31 cellular contexts compared by ENCODE assay signal in the genomic region with DNA sequence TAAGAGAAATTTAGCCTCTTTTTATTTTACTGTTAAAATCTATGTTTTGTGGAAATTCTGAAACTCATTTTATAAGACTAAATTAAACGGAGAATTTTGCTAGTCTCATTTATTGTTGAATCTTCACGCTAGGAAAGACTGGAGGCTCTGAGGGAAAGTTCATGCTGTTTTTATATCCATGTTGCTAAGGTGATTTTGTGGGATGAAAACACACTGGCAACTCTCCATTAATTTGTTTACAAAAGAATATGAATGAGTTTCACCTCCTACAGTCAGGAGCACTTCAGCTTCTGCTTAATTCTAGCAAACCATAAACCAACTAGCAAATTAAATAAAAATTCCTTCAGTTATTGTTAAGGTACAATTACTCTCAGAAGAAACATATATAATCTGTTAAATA.
DNase-seq lines count a peak whose midpoint lies in the region; ATAC-seq, FAIRE-seq and TF ChIP-seq lines count a peak whose summit lies in the region.
"Had no signal": no experiment of that assay in that cellular context is flagged by ENCODE, and none has a peak within 500 bp of the region (broad histone marks: within the 10 kb centered on the region; RNA-seq: fewer than 3 reads in every experiment).

No MANE protein-coding gene starts in this region.

- H3K14ac ChIP-seq in neuronal stem cell (ENCODE audit: low read length): no peak overlapping the region

- no peak overlapping the region for H2AK5ac ChIP-seq in neuronal stem cell (ENCODE audit: low read depth, low read length)

- H4K91ac ChIP-seq in neuronal stem cell (ENCODE audit: low read depth, low read length, poor library complexity): no peak overlapping the region

- ATAC-seq in HG03520 (IDR thresholded peaks at IDR 0.05; ENCODE audit: unreplicated experiment): no peak
- ATAC-seq: activated CD8-positive, alpha-beta T cell treated with anti-CD3 and anti-CD28 coated beads for 36 hours; gastrocnemius medialis; HepG2; natural killer cell treated with Interleukin-12 subunit alpha and Interleukin-12 subunit beta and Interleukin-15 and Interleukin-18, amount 100 ng/mL, for 72 hours; stimulated activated memory B cell treated with anti-CD40 and anti-IgM and Interleukin-4, amounts not matched to agents 10 μg/mL and 1 μg/mL and 100 μg/mL, for 72 hours had no signal

- H2BK5ac ChIP-seq in neuronal stem cell (ENCODE audit: low read length): no peak overlapping the region

- H3K36me3 Mint-ChIP-seq in mesothelial cell of epicardium: no peaks in the 10 kb centered on the region
- no peaks in the 10 kb centered on the region for H3K36me3 Mint-ChIP-seq in Calu3 (ENCODE audit: insufficient read depth, unreplicated experiment)
- H3K36me3 Mint-ChIP-seq: natural killer cell treated with Interleukin-12 subunit alpha and Interleukin-12 subunit beta and Interleukin-15 and Interleukin-18, amount 100 ng/mL, for 72 hours; stimulated activated memory B cell treated with anti-CD40 and anti-IgM and Interleukin-4, amounts not matched to agents 10 μg/mL and 1 μg/mL and 100 μg/mL, for 72 hours; type B pancreatic cell had no signal

- H4K8ac ChIP-seq in neuronal stem cell (ENCODE audit: low read depth, low read length): no peak overlapping the region

- no peak overlapping the region for H3K4ac ChIP-seq in neuronal stem cell (ENCODE audit: low read length)

- intact Hi-C loops in Calu3 (cut with micrococcal nuclease; ENCODE audit: unreplicated experiment): no loop called here

- no peak overlapping the region for H3K23ac ChIP-seq in neuronal stem cell (ENCODE audit: low read depth, low read length, poor library complexity)

- H2AFZ ChIP-seq in neuronal stem cell (ENCODE audit: low read length): no peak overlapping the region
- H2AFZ ChIP-seq: hepatocyte had no signal

- no peak overlapping the region for H3K4me3 ChIP-seq in neuronal stem cell (ENCODE audit: low read length in 2 of 2)
- H3K4me3 ChIP-seq: adrenal gland, breast epithelium, gastrocnemius medialis, hepatocyte, lung, SJCRH30 had no signal

- H3K36me3 ChIP-seq in neuronal stem cell (replicated peaks in 1 of 2; ENCODE audit: control insufficient read depth in 2 of 2, insufficient read depth in 2 of 2, low read length in 2 of 2): no peaks in the 10 kb centered on the region
- H3K36me3 ChIP-seq: adrenal gland, breast epithelium, gastrocnemius medialis, SJCRH30 had no signal

- no peak overlapping the region for H2BK120ac ChIP-seq in neuronal stem cell (ENCODE audit: low read depth, low read length)

- no peak overlapping the region for H3K27ac Mint-ChIP-seq in mesothelial cell of epicardium
- H3K27ac Mint-ChIP-seq in Calu3 (ENCODE audit: unreplicated experiment): no peak overlapping the region
- H3K27ac Mint-ChIP-seq: activated CD8-positive, alpha-beta T cell treated with anti-CD3 and anti-CD28 coated beads for 36 hours; activated naive CD4-positive, alpha-beta T cell treated with anti-CD3 and anti-CD28 coated beads for 36 hours; natural killer cell treated with Interleukin-12 subunit alpha and Interleukin-12 subunit beta and Interleukin-15 and Interleukin-18, amount 100 ng/mL, for 72 hours; stimulated activated memory B cell treated with anti-CD40 and anti-IgM and Interleukin-4, amounts not matched to agents 10 μg/mL and 1 μg/mL and 100 μg/mL, for 72 hours; type B pancreatic cell had no signal

- no peaks in the 10 kb centered on the region for H3K9me3 ChIP-seq in neuronal stem cell (replicated peaks in 1 of 2; ENCODE audit: control insufficient read depth in 2 of 2, insufficient read depth in 1 of 2, low read depth in 1 of 2, low read length in 2 of 2)
- H3K9me3 ChIP-seq: adrenal gland, gastrocnemius medialis, SJCRH30 had no signal

- H3K4me2 ChIP-seq in neuronal stem cell (ENCODE audit: insufficient read depth, low read length, poor library complexity, severe bottlenecking): no peak overlapping the region
- H3K4me2 ChIP-seq: hepatocyte had no signal

- H3K4me1 ChIP-seq in neuronal stem cell (ENCODE audit: control insufficient read depth in 2 of 2, insufficient read depth in 1 of 2, low read depth in 1 of 2, low read length in 2 of 2): no peaks in the 10 kb centered on the region
- H3K4me1 ChIP-seq: adrenal gland, breast epithelium, gastrocnemius medialis, SJCRH30 had no signal

- H3K18ac ChIP-seq in neuronal stem cell (ENCODE audit: low read length): no peak overlapping the region

- H3K4me3 Mint-ChIP-seq in mesothelial cell of epicardium (no peak overlapping the region), Calu3 (ENCODE audit: low read depth, unreplicated experiment) (no peak overlapping the region)
- H3K4me3 Mint-ChIP-seq: activated CD8-positive, alpha-beta T cell treated with anti-CD3 and anti-CD28 coated beads for 36 hours; activated naive CD4-positive, alpha-beta T cell treated with anti-CD3 and anti-CD28 coated beads for 36 hours; natural killer cell treated with Interleukin-12 subunit alpha and Interleukin-12 subunit beta and Interleukin-15 and Interleukin-18, amount 100 ng/mL, for 72 hours; stimulated activated memory B cell treated with anti-CD40 and anti-IgM and Interleukin-4, amounts not matched to agents 10 μg/mL and 1 μg/mL and 100 μg/mL, for 72 hours; type B pancreatic cell had no signal

- no CpG with 5 or more reads among the region's 2 CpGs for whole genome bisulfite sequencing in neuronal stem cell (ENCODE audit: extremely low coverage in 2 of 2, insufficient read length in 2 of 2, insufficient replicate concordance in 1 of 2), 2 donors

- CTCF ChIA-PET in Calu3 (lab: Charles Lee): no interaction called here

- H3K9me3 Mint-ChIP-seq in mesothelial cell of epicardium (peaks cover 8% of the 10 kb centered on the region), Calu3 (ENCODE audit: low read depth, unreplicated experiment) (no peaks in the 10 kb centered on the region)
- H3K9me3 Mint-ChIP-seq: activated CD8-positive, alpha-beta T cell treated with anti-CD3 and anti-CD28 coated beads for 36 hours; activated naive CD4-positive, alpha-beta T cell treated with anti-CD3 and anti-CD28 coated beads for 36 hours; natural killer cell treated with Interleukin-12 subunit alpha and Interleukin-12 subunit beta and Interleukin-15 and Interleukin-18, amount 100 ng/mL, for 72 hours; stimulated activated memory B cell treated with anti-CD40 and anti-IgM and Interleukin-4, amounts not matched to agents 10 μg/mL and 1 μg/mL and 100 μg/mL, for 72 hours; type B pancreatic cell had no signal

- no peak overlapping the region for H2BK15ac ChIP-seq in neuronal stem cell (ENCODE audit: low read length)

- H3K4me1 Mint-ChIP-seq in mesothelial cell of epicardium (no peaks in the 10 kb centered on the region), Calu3 (ENCODE audit: low read depth, unreplicated experiment) (peaks cover 8% of the 10 kb centered on the region)
- H3K4me1 Mint-ChIP-seq: stimulated activated memory B cell treated with anti-CD40 and anti-IgM and Interleukin-4, amounts not matched to agents 10 μg/mL and 1 μg/mL and 100 μg/mL, for 72 hours had no signal

- H3K27me3 Mint-ChIP-seq in mesothelial cell of epicardium (ENCODE audit: low read depth) (no peaks in the 10 kb centered on the region), Calu3 (ENCODE audit: unreplicated experiment) (no peaks in the 10 kb centered on the region)
- H3K27me3 Mint-ChIP-seq: activated CD8-positive, alpha-beta T cell treated with anti-CD3 and anti-CD28 coated beads for 36 hours; natural killer cell treated with Interleukin-12 subunit alpha and Interleukin-12 subunit beta and Interleukin-15 and Interleukin-18, amount 100 ng/mL, for 72 hours; type B pancreatic cell had no signal

- no peaks in the 10 kb centered on the region for H3K79me1 ChIP-seq in neuronal stem cell (ENCODE audit: low read depth, low read length)

- BruUV-seq in Calu3 (replicated peaks; lab: Mats Ljungman, UMichigan): no TSS peak

- peak; percentile 43 for FAIRE-seq in islet of Langerhans (lab: Jason Lieb, UNC)
- FAIRE-seq: D721Med, endothelial cell of umbilical vein, GM18507, GM19239, HepG2 had no signal

- H3K27me3 ChIP-seq in neuronal stem cell (ENCODE audit: control insufficient read depth in 3 of 3, insufficient read depth in 3 of 3, low read depth in 1 of 3, low read length in 3 of 3): no peaks in the 10 kb centered on the region
- H3K27me3 ChIP-seq: adrenal gland, breast epithelium, gastrocnemius medialis, hepatocyte, SJCRH30 had no signal

- TF ChIP-seq CTCF in mesothelial cell of epicardium (IDR thresholded peaks at IDR 0.05; ENCODE audit: unreplicated experiment) (no peak), Calu3 (IDR thresholded peaks at IDR 0.05; ENCODE audit: unreplicated experiment) (no peak)

- no peak overlapping the region for H3K27ac ChIP-seq in neuronal stem cell (replicated peaks; ENCODE audit: low read length)
- H3K27ac ChIP-seq: adrenal gland, breast epithelium, gastrocnemius medialis, hepatocyte, SJCRH30 had no signal

- DNase-seq in NCI-H2196 treated with DMSO at 0.1 percent for 48 hours (lab: John Stamatoyannopoulos, UW; ENCODE audit: unreplicated experiment) (peak; percentile 4), NCI-H2196 (lab: John Stamatoyannopoulos, UW; ENCODE audit: unreplicated experiment) (no peak), NCI-H774 (lab: John Stamatoyannopoulos, UW) (peak; percentile 79), mesothelial cell of epicardium (ENCODE audit: low spot score in 2 of 2, unreplicated experiment in 2 of 2) (no peak), Calu3 (no peak), neuronal stem cell (ENCODE audit: low spot score) (no peak)
- DNase-seq: activated CD8-positive, alpha-beta memory T cell treated with anti-CD3 and anti-CD28 coated beads, Interleukin-2, amount 50 U/mL, for 48 hours; activated CD8-positive, alpha-beta T cell treated with anti-CD3 and anti-CD28 coated beads for 36 hours; activated naive CD4-positive, alpha-beta T cell treated with anti-CD3 and anti-CD28 coated beads for 36 hours; adrenal gland; EL; gastrocnemius medialis; NCI-H1694; NCI-H345; NCI-H82; RPMI8226; T-helper 9 cell had no signal

- no peak overlapping the region for H2BK12ac ChIP-seq in neuronal stem cell (ENCODE audit: low read length)

- no peak overlapping the region for H3K9ac ChIP-seq in neuronal stem cell (ENCODE audit: low read depth, low read length, poor library complexity)

Comparison
In these comparisons a context has a peak if more than half of its experiments do, and no peak if none do; other contexts are left out.
1. DNase-seq: peak in NCI-H2196 treated with DMSO at 0.1 percent for 48 hours (single experiment) and NCI-H774 (single experiment); none in NCI-H2196 (single experiment), mesothelial cell of epicardium (0 of 2), Calu3 (single experiment) and neuronal stem cell (single experiment).